8 cellular contexts compared by ENCODE assay signal in the genomic region with DNA sequence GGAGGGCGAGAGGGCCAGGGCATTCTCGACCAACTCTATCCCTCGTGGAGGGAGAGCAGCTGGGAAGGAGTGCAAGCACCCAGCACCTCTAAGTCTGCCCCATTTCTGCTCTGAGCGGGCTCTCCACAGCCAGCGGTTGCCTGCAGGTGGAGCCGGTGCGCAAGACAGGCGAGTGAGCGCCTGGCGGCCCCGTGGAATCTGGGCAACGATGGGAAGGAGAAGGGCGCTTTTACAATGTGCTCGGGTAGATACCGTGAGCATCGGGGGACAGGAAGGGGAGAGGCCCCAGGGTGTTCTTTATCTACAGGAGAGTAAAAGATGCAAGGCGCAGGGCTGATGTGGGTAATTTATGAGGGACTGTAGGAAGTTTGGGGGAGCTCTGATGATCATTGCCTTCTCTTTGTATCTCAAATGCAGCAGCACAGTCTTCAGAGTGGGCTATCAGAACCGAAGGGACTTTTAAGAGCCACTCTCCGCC. TPM values are rescaled to one million over a fixed set of nuclear protein-coding genes. Genes with fewer than 3 reads are reported as not detected.
DNase-seq lines count a peak whose midpoint lies in the region; ATAC-seq and TF ChIP-seq lines count a peak whose summit lies in the region.

No MANE protein-coding gene starts in this region.

- H3K27ac ChIP-seq in VCaP (peak overlapping the region; percentile 84), breast epithelium (peak overlapping the region; percentile 81 to 85)

- H3K9me3 Mint-ChIP-seq in immature natural killer cell = no peaks in the 10 kb centered on the region

- peaks cover 0 to 7% of the 10 kb centered on the region in 2 donors for H3K4me1 ChIP-seq in breast epithelium

- H3K9me3 ChIP-seq in breast epithelium = no peaks in the 10 kb centered on the region

- H3K4me3 Mint-ChIP-seq in immature natural killer cell = peak overlapping the region; percentile 92 to 97 (median 94)

- no peak for TF ChIP-seq POLR2A in breast epithelium (IDR thresholded peaks at IDR 0.05)

- DNase-seq in A172 (ENCODE audit: low spot score) = peak; percentile 70
- peak; percentile 69 for DNase-seq in NCI-H2171 (lab: John Stamatoyannopoulos, UW)
- peak; percentile 61 to 79 for DNase-seq in breast epithelium (ENCODE audit: low spot score in 2 of 2)
- peak; percentile 68 to 76 (median 74) for DNase-seq in immature natural killer cell
- peak; percentile 43 for DNase-seq in smooth muscle cell of the brain vasculature (ENCODE audit: low read depth, low spot score)

- peaks cover 30 to 32% of the 10 kb centered on the region in 2 donors for H3K4me1 Mint-ChIP-seq in immature natural killer cell

- no peaks in the 10 kb centered on the region for H3K36me3 ChIP-seq in breast epithelium

- ATAC-seq in GM18517 (IDR thresholded peaks at IDR 0.05; ENCODE audit: unreplicated experiment) (peak; percentile 63), HG03045 (IDR thresholded peaks at IDR 0.05; ENCODE audit: unreplicated experiment) (peak; percentile 64)

- TF ChIP-seq CTCF in VCaP (conservative IDR thresholded peaks at IDR 0.05) = peak; percentile 89
- peak; percentile 38 to 62 (median 57) for TF ChIP-seq CTCF in breast epithelium (IDR thresholded peaks at IDR 0.05)

- H3K27ac Mint-ChIP-seq in immature natural killer cell = peak overlapping the region; percentile 89 to 93 (median 92)

- no peaks in the 10 kb centered on the region for H3K36me3 Mint-ChIP-seq in immature natural killer cell

- no peaks in the 10 kb centered on the region for H3K27me3 ChIP-seq in breast epithelium

- intact Hi-C loops in breast epithelium (cut with DNase I; ENCODE audit: low total_unique reads) = no loop called here

- peak overlapping the region; percentile 63 to 94 (median 70) for H3K4me3 ChIP-seq in breast epithelium

- peaks cover 2 to 13% (median 4%) of the 10 kb centered on the region in 3 donors for H3K27me3 Mint-ChIP-seq in immature natural killer cell (ENCODE audit: low read depth in 3 of 3)

RNA-seq across cellular contexts. Expression of a gene that starts 0.9 kb away (rescaled TPM):
- 62.1 and 75.3 TPM in 2 replicates for total RNA-seq in A172 (2014; rRNA removed; shearing (Covaris generic))
- 10 to 100 TPM; 16.4 to 26.7 (median 22.0) TPM for total RNA-seq in breast epithelium
- polyA plus RNA-seq in immature natural killer cell = 1 to 10 TPM; 1.6 to 2.1 (median 1.7) TPM

RNA-seq across cellular contexts. Expression of a gene that starts 47.6 kb away (rescaled TPM):
- 3.6 and 4.3 TPM in 2 replicates for total RNA-seq in A172 (2014; rRNA removed; shearing (Covaris generic))
- 10 to 100 TPM; 30.4 to 48.9 (median 40.0) TPM for total RNA-seq in breast epithelium
- 1 to 10 TPM in 1 of 3 donors, under 1 TPM in 2; 0.58 to 2.3 (median 0.76) TPM for polyA plus RNA-seq in immature natural killer cell

Comparison
In these comparisons a context has a peak if more than half of its experiments do, and no peak if none do; other contexts are left out.
1. Peak in every context shown above with its lines: DNase-seq, ATAC-seq, H3K4me3 ChIP-seq and H3K27ac ChIP-seq.